In genomic region chr2:179261161-179261825, GRCh38 we compare ENCODE assay signal across 1 cellular context.
TF ChIP-seq lines count a peak whose summit lies in the region.

No MANE protein-coding gene starts in this region.

TF ChIP-seq in GM12878, 131 proteins besides CTCF, POLR2A, EP300 and RAD21:
- no peak for TF ChIP-seq SUZ12 (IDR thresholded peaks at IDR 0.05; ENCODE audit: unreplicated experiment)
- TF ChIP-seq NKRF (conservative IDR thresholded peaks at IDR 0.05): no peak
- TF ChIP-seq ELK1 (IDR thresholded peaks at IDR 0.05; ENCODE audit: low read depth, low read length): no peak
- no peak for TF ChIP-seq NR2F1 (conservative IDR thresholded peaks at IDR 0.05)
- TF ChIP-seq GABPA (IDR thresholded peaks at IDR 0.05; ENCODE audit: low read depth): no peak
- TF ChIP-seq, protein P1, sequence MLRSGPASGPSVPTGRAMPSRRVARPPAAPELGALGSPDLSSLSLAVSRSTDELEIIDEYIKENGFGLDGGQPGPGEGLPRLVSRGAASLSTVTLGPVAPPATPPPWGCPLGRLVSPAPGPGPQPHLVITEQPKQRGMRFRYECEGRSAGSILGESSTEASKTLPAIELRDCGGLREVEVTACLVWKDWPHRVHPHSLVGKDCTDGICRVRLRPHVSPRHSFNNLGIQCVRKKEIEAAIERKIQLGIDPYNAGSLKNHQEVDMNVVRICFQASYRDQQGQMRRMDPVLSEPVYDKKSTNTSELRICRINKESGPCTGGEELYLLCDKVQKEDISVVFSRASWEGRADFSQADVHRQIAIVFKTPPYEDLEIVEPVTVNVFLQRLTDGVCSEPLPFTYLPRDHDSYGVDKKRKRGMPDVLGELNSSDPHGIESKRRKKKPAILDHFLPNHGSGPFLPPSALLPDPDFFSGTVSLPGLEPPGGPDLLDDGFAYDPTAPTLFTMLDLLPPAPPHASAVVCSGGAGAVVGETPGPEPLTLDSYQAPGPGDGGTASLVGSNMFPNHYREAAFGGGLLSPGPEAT (IDR thresholded peaks at IDR 0.05; ENCODE audit: low read depth): no peak
- TF ChIP-seq, protein P2, sequence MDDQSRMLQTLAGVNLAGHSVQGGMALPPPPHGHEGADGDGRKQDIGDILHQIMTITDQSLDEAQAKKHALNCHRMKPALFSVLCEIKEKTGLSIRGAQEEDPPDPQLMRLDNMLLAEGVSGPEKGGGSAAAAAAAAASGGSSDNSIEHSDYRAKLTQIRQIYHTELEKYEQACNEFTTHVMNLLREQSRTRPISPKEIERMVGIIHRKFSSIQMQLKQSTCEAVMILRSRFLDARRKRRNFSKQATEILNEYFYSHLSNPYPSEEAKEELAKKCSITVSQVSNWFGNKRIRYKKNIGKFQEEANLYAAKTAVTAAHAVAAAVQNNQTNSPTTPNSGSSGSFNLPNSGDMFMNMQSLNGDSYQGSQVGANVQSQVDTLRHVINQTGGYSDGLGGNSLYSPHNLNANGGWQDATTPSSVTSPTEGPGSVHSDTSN (IDR thresholded peaks at IDR 0.05; ENCODE audit: insufficient replicate concordance, low read depth, low read length): no peak
- 0 out of 2 replicates have a peak, but pooled peaks have one; percentile 69 for TF ChIP-seq SMARCA5 (IDR thresholded peaks at IDR 0.05)
- no peak for TF ChIP-seq SUPT20H (IDR thresholded peaks at IDR 0.05; ENCODE audit: borderline replicate concordance, control insufficient read depth, low read depth, low read length)
TF ChIP-seq in GM12878: peak in this region for 1.
